ENCODE assay signal across 18 cellular contexts in genomic region chr1:36107394-36107793, GRCh38. TPM values are rescaled to one million over a fixed set of nuclear protein-coding genes. Genes with fewer than 3 reads are reported as not detected.
DNase-seq lines count a peak whose midpoint lies in the region; ATAC-seq, FAIRE-seq and TF ChIP-seq lines count a peak whose summit lies in the region.
"Had no signal": no experiment of that assay in that cellular context is flagged by ENCODE, and none has a peak within 500 bp of the region (broad histone marks: within the 10 kb centered on the region; RNA-seq: fewer than 3 reads in every experiment).

No MANE protein-coding gene starts in this region.

- no peak overlapping the region for H3K27ac ChIP-seq in BLaER1
- no peak overlapping the region for H3K27ac ChIP-seq in H1 (ENCODE audit: low read depth, low read length)
- H3K27ac ChIP-seq in hepatocyte = no peak overlapping the region

- TF ChIP-seq EP300 in H1 (IDR thresholded peaks at IDR 0.05; ENCODE audit: borderline replicate concordance in 1 of 2, low read depth in 2 of 2, low read length in 2 of 2) = no peak

- no peak overlapping the region for H3K4me3 ChIP-seq in BLaER1
- no peak overlapping the region for H3K4me3 ChIP-seq in H1 (ENCODE audit: extremely low read depth in 1 of 4, insufficient read depth in 2 of 4, low read depth in 3 of 4, low read length in 4 of 4)
- H3K4me3 ChIP-seq in hepatocyte = no peak overlapping the region
- H3K4me3 ChIP-seq: HAP-1 had no signal

- no peak overlapping the region for H2BK120ac ChIP-seq in H1 (replicated peaks; ENCODE audit: low read depth, low read length)

- H3K79me1 ChIP-seq in H1 (ENCODE audit: low read depth, low read length) = no peaks in the 10 kb centered on the region

- H3K79me2 ChIP-seq in H1 (ENCODE audit: control insufficient read depth in 1 of 2, insufficient read depth in 2 of 2, low read length in 2 of 2) (no peaks in the 10 kb centered on the region), hepatocyte (no peaks in the 10 kb centered on the region)

- H3K56ac ChIP-seq in H1 (replicated peaks; ENCODE audit: insufficient read length, low read depth, low read length) = no peak overlapping the region

- H3K27me3 ChIP-seq in BLaER1 (no peaks in the 10 kb centered on the region), H1 (replicated peaks in 1 of 4; ENCODE audit: control insufficient read depth in 3 of 4, extremely low read depth in 1 of 4, insufficient read depth in 3 of 4, low read length in 3 of 4) (no peaks in the 10 kb centered on the region), hepatocyte (no peaks in the 10 kb centered on the region)

- H3K23me2 ChIP-seq in H1 (ENCODE audit: low read depth, low read length) = no peaks in the 10 kb centered on the region

- no peak for TF ChIP-seq POLR2A in H1 (IDR thresholded peaks at IDR 0.05; ENCODE audit: control extremely low read depth in 1 of 2, low read depth in 2 of 2, low read length in 2 of 2)

- no peak overlapping the region for H4K91ac ChIP-seq in H1 (replicated peaks; ENCODE audit: insufficient read length, low read length)

- ATAC-seq in HG02588 (IDR thresholded peaks at IDR 0.05; ENCODE audit: unreplicated experiment) (no peak), T-helper 17 cell (no peak)

- H3K9me3 ChIP-seq in BLaER1 (no peaks in the 10 kb centered on the region), H1 (ENCODE audit: insufficient read depth in 2 of 2, low read depth in 1 of 2, low read length in 1 of 2) (no peaks in the 10 kb centered on the region), hepatocyte (ENCODE audit: low read depth) (no peaks in the 10 kb centered on the region), T-helper 17 cell (ENCODE audit: control insufficient read depth, low read length, poor library complexity, severe bottlenecking) (no peaks in the 10 kb centered on the region)
- H3K9me3 ChIP-seq: HAP-1 had no signal

- H3K18ac ChIP-seq in H1 (ENCODE audit: extremely low read depth, low read length) = no peak overlapping the region

- POLR2A ChIA-PET in H1 (lab: Charles Lee; ENCODE audit: partially characterized antibody) = interaction anchor here (0.6 to 1.5 kb wide), 5 partner anchors 8 to 403 kb away, joined by 3 to 6 read pairs (median 3); no protein-coding TSS in a partner anchor

- DNase-seq in NCI-H1092 (lab: John Stamatoyannopoulos, UW) = peak; percentile 17
- DNase-seq in H1 (ENCODE audit: low read depth in 1 of 2, low spot score in 2 of 2) = no peak
- DNase-seq in osteocyte (ENCODE audit: extremely low spot score, unreplicated experiment) = no peak
- DNase-seq in hepatocyte (ENCODE audit: low spot score) = no peak
- no peak for DNase-seq in T-helper 17 cell
- no peak for DNase-seq in NCI-H2227 (lab: John Stamatoyannopoulos, UW; ENCODE audit: unreplicated experiment)
- DNase-seq: AML-193; CD4-positive, CD25-positive, alpha-beta regulatory T cell; NCI-H1417 treated with DMSO at 0.1 percent for 48 hours; NCI-H1930; NCI-H774 had no signal

- no peaks in the 10 kb centered on the region for H3K36me3 ChIP-seq in BLaER1
- no peaks in the 10 kb centered on the region for H3K36me3 ChIP-seq in H1 (ENCODE audit: control insufficient read depth in 2 of 4, insufficient read depth in 4 of 4, low read length in 3 of 4)
- H3K36me3 ChIP-seq in hepatocyte (replicated peaks; ENCODE audit: insufficient read depth, low read depth) = no peaks in the 10 kb centered on the region
- H3K36me3 ChIP-seq: HAP-1 had no signal

- H2BK5ac ChIP-seq in H1 (ENCODE audit: low read depth, low read length) = no peak overlapping the region; the same call in 1 of the 2 replicates

- H3K9ac ChIP-seq in BLaER1 (0 out of 2 replicates have a peak overlapping the region, but pooled peaks have one; percentile 6), H1 (replicated peaks in 1 of 4; ENCODE audit: extremely low read depth in 1 of 4, low read depth in 3 of 4, low read length in 3 of 4) (no peak overlapping the region)

- no peak overlapping the region for H3K23ac ChIP-seq in H1 (ENCODE audit: insufficient read length)

- TF ChIP-seq CTCF in H1 (IDR thresholded peaks at IDR 0.05; ENCODE audit: control extremely low read depth in 1 of 3, insufficient read depth in 1 of 3, low read depth in 1 of 3, low read length in 3 of 3) = no peak
- no peak for TF ChIP-seq CTCF in osteocyte (IDR thresholded peaks at IDR 0.05)
- TF ChIP-seq CTCF in hepatocyte (IDR thresholded peaks at IDR 0.05; ENCODE audit: poor library complexity) = no peak

- TF ChIP-seq RAD21 in H1 (IDR thresholded peaks at IDR 0.05 in 1 of 2, conservative IDR thresholded peaks at IDR 0.05 in 1 of 2; ENCODE audit: low read depth in 2 of 2, low read length in 2 of 2) = no peak

- H2BK12ac ChIP-seq in H1 (ENCODE audit: low read depth, low read length) = no peak overlapping the region

- 93% methylated on average over 8 of the region's 9 CpGs; no CpG with 5 or more reads in 1 of the 2 experiments for WGBS in H1 (ENCODE audit: extremely low coverage in 1 of 2, insufficient coverage in 1 of 2, insufficient read length in 1 of 2, insufficient replicate concordance in 2 of 2, low coverage in 1 of 2, low lambda C conversion rate in 2 of 2, missing lambda C conversion rate in 1 of 2), 2 experiments
- 92% methylated on average over 9 of the region's 9 CpGs for WGBS in hepatocyte (ENCODE audit: low lambda C conversion rate, missing lambda C conversion rate)

- FAIRE-seq in H1 (lab: Jason Lieb, UNC) = no peak
- FAIRE-seq: GM19239 had no signal

- H3K27me3 Mint-ChIP-seq in osteocyte (ENCODE audit: unreplicated experiment) = no peaks in the 10 kb centered on the region
- no peaks in the 10 kb centered on the region for H3K27me3 Mint-ChIP-seq in T-helper 17 cell

- H3K36me3 Mint-ChIP-seq in osteocyte (ENCODE audit: unreplicated experiment) (no peaks in the 10 kb centered on the region), T-helper 17 cell (ENCODE audit: low read depth) (no peaks in the 10 kb centered on the region)
- H3K36me3 Mint-ChIP-seq: CD4-positive, CD25-positive, alpha-beta regulatory T cell had no signal

- H2BK20ac ChIP-seq in H1 (ENCODE audit: low read length) = no peak overlapping the region

- H4K8ac ChIP-seq in H1 (ENCODE audit: extremely low read depth, insufficient read depth, low read length) = peak overlapping the region; percentile 57; the same call in 1 of the 2 replicates

- no peak overlapping the region for H2AFZ ChIP-seq in H1 (ENCODE audit: low read length)
- H2AFZ ChIP-seq in hepatocyte = no peak overlapping the region

- no peak overlapping the region for H2AK5ac ChIP-seq in H1 (ENCODE audit: low read depth, low read length)

- H3K9me3 Mint-ChIP-seq in osteocyte (ENCODE audit: unreplicated experiment) = no peaks in the 10 kb centered on the region
- H3K9me3 Mint-ChIP-seq: CD4-positive, CD25-positive, alpha-beta regulatory T cell had no signal

- H3K4me1 Mint-ChIP-seq in osteocyte (ENCODE audit: unreplicated experiment) (peaks cover 44% of the 10 kb centered on the region), T-helper 17 cell (peaks cover 16% of the 10 kb centered on the region)

- H3K4ac ChIP-seq in H1 (replicated peaks; ENCODE audit: insufficient read length, low read depth, low read length) = no peak overlapping the region

- no peak overlapping the region for H4K5ac ChIP-seq in H1 (ENCODE audit: insufficient read length, low read depth, low read length)

- H3K4me3 Mint-ChIP-seq in osteocyte (ENCODE audit: unreplicated experiment) (no peak overlapping the region), T-helper 17 cell (no peak overlapping the region)
- H3K4me3 Mint-ChIP-seq: CD4-positive, CD25-positive, alpha-beta regulatory T cell had no signal

- no peak overlapping the region for H2BK15ac ChIP-seq in H1 (ENCODE audit: low read length)

- CTCF ChIA-PET in H1 (lab: Charles Lee; ENCODE audit: partially characterized antibody) = interaction anchor here (1.0 to 32.6 kb wide), 7 partner anchors 11 to 202 kb away, joined by 3 to 738 read pairs (median 4); partner anchors contain the start of gene TRAPPC3

- H4K20me1 ChIP-seq in BLaER1 (no peaks in the 10 kb centered on the region), H1 (replicated peaks in 1 of 2; ENCODE audit: control insufficient read depth in 1 of 2, insufficient read depth in 2 of 2, low read length in 2 of 2) (no peaks in the 10 kb centered on the region), hepatocyte (ENCODE audit: insufficient read depth, poor library complexity, severe bottlenecking) (no peaks in the 10 kb centered on the region)

- H3K4me1 ChIP-seq in BLaER1 = peaks cover 38% of the 10 kb centered on the region
- H3K4me1 ChIP-seq in H1 (replicated peaks in 1 of 4; ENCODE audit: control insufficient read depth in 3 of 4, insufficient read depth in 4 of 4, low read length in 3 of 4) = no peaks in the 10 kb centered on the region
- peaks cover 14% of the 10 kb centered on the region for H3K4me1 ChIP-seq in hepatocyte (ENCODE audit: insufficient read depth)
- H3K4me1 ChIP-seq: HAP-1 had no signal

- H3K14ac ChIP-seq in H1 (ENCODE audit: insufficient read length) = no peak overlapping the region

- H3K4me2 ChIP-seq in BLaER1 (peak overlapping the region; percentile 68), H1 (ENCODE audit: insufficient read depth in 1 of 2, low read depth in 2 of 2, low read length in 2 of 2) (no peak overlapping the region), hepatocyte (no peak overlapping the region)

- H3K9me2 ChIP-seq in hepatocyte (replicated peaks; ENCODE audit: insufficient read depth) = no peaks in the 10 kb centered on the region

- peak overlapping the region; percentile 85 for H3K27ac Mint-ChIP-seq in osteocyte (ENCODE audit: unreplicated experiment)
- no peak overlapping the region for H3K27ac Mint-ChIP-seq in T-helper 17 cell

RNA-seq across cellular contexts. Expression of gene COL8A2, which starts 17.6 kb away (rescaled TPM):
- 2.4 and 2.8 TPM in 2 replicates for total RNA-seq in H1 (2021; fragmentation: NEBNext Ultra II Directional; extraction: Animal tissue kit (Norgen Biotek cat#: 25700))
- polyA plus RNA-seq in H1 (2011; rRNA removed) (2.1 and 2.4 TPM in 2 replicates), hepatocyte (53.7 and 59.4 TPM in 2 replicates)
- 1.7 TPM for polyA plus RNA-seq in H1 (2011; cell fraction: cytosol; rRNA removed)
- polyA plus RNA-seq in H1 (2011; cell fraction: nucleus; rRNA removed) = 2.5 TPM
- 1.1 to 2.4 TPM (median 1.6 TPM) in 4 replicates for polyA plus RNA-seq in H1 (2012, experiment 1 of 2)
- 1.4 TPM for polyA plus RNA-seq in H1 (2012, experiment 2 of 2)
- polyA plus RNA-seq in H1 (2013, experiment 1 of 2) = 3.2 TPM
- polyA plus RNA-seq in H1 (2013, experiment 2 of 2) = 2.8 TPM
- polyA minus RNA-seq in H1 (2011; rRNA and poly(A)+ RNA removed) = 1.1 TPM in 2 replicates
- polyA minus RNA-seq in H1 (2011; cell fraction: cytosol; rRNA and poly(A)+ RNA removed) = 2.0 TPM
- 1.6 TPM for polyA minus RNA-seq in H1 (2011; cell fraction: nucleus; rRNA and poly(A)+ RNA removed)
- total RNA-seq in osteocyte (8.2 and 10.1 TPM in 2 replicates), hepatocyte (32.6 and 44.8 TPM in 2 replicates), T-helper 17 cell (under 1 TPM in 1 of 2 donors, not detected in 1; 0.25 TPM)
- total RNA-seq: CD4-positive, CD25-positive, alpha-beta regulatory T cell had no signal

RNA-seq across cellular contexts. Expression of gene ADPRS, which starts 18.7 kb away (rescaled TPM):
- 22.9 and 23.9 TPM in 2 replicates for total RNA-seq in H1 (2021; fragmentation: NEBNext Ultra II Directional; extraction: Animal tissue kit (Norgen Biotek cat#: 25700))
- polyA plus RNA-seq in H1 (2011; rRNA removed) (38.1 and 39.4 TPM in 2 replicates), hepatocyte (40.9 and 42.7 TPM in 2 replicates)
- 38.4 TPM for polyA plus RNA-seq in H1 (2011; cell fraction: cytosol; rRNA removed)
- 28.3 TPM for polyA plus RNA-seq in H1 (2011; cell fraction: nucleus; rRNA removed)
- polyA plus RNA-seq in H1 (2012, experiment 1 of 2) = 21.8 to 29.1 TPM (median 27.6 TPM) in 4 replicates
- polyA plus RNA-seq in H1 (2012, experiment 2 of 2) = 30.5 TPM
- polyA plus RNA-seq in H1 (2013, experiment 1 of 2) = 13.3 TPM
- 13.4 TPM for polyA plus RNA-seq in H1 (2013, experiment 2 of 2)
- polyA minus RNA-seq in H1 (2011; rRNA and poly(A)+ RNA removed) = 19.9 and 22.5 TPM in 2 replicates
- polyA minus RNA-seq in H1 (2011; cell fraction: cytosol; rRNA and poly(A)+ RNA removed) = 10.1 TPM
- polyA minus RNA-seq in H1 (2011; cell fraction: nucleus; rRNA and poly(A)+ RNA removed) = 8.7 TPM
- total RNA-seq in osteocyte (19.7 and 24.4 TPM in 2 replicates), hepatocyte (27.4 and 37.6 TPM in 2 replicates), T-helper 17 cell (10 to 100 TPM; 17.0 to 21.2 TPM)

RNA-seq across cellular contexts. Expression of gene TEKT2, which starts 23.5 kb away (rescaled TPM):
- total RNA-seq in H1 (2021; fragmentation: NEBNext Ultra II Directional; extraction: Animal tissue kit (Norgen Biotek cat#: 25700)) = 1.3 and 1.6 TPM in 2 replicates
- 1.7 and 2.6 TPM in 2 replicates for polyA plus RNA-seq in H1 (2011; rRNA removed)
- polyA plus RNA-seq in H1 (2011; cell fraction: cytosol; rRNA removed) = 2.4 TPM
- 8.2 TPM for polyA plus RNA-seq in H1 (2011; cell fraction: nucleus; rRNA removed)
- 1.7 to 2.5 TPM (median 2.2 TPM) in 4 replicates for polyA plus RNA-seq in H1 (2012, experiment 1 of 2)
- polyA plus RNA-seq in H1 (2012, experiment 2 of 2) = 1.3 TPM
- 0.81 TPM for polyA plus RNA-seq in H1 (2013, experiment 1 of 2)
- polyA plus RNA-seq in H1 (2013, experiment 2 of 2) = 0.75 TPM
- 0.80 and 1.4 TPM in 2 replicates for polyA minus RNA-seq in H1 (2011; rRNA and poly(A)+ RNA removed)
- 2.2 TPM for polyA minus RNA-seq in H1 (2011; cell fraction: cytosol; rRNA and poly(A)+ RNA removed)
- polyA minus RNA-seq in H1 (2011; cell fraction: nucleus; rRNA and poly(A)+ RNA removed) = 3.0 TPM
- 0.39 and 0.70 TPM in 2 replicates for total RNA-seq in osteocyte
- total RNA-seq in hepatocyte = 1.1 TPM in 1 of 2 replicates, not detected in the other
- polyA plus RNA-seq in hepatocyte = 0.16 and 1.4 TPM in 2 replicates
- under 1 TPM; 0.29 to 0.30 TPM for total RNA-seq in T-helper 17 cell
- total RNA-seq: LHCN-M2, NCI-H460, SK-MEL-5 had no signal
- polyA plus RNA-seq: CD4-positive, CD25-positive, alpha-beta regulatory T cell had no signal

RNA-seq across cellular contexts. Expression of gene TRAPPC3, which starts 41.9 kb away (rescaled TPM):
- 42.0 and 47.8 TPM in 2 replicates for total RNA-seq in H1 (2021; fragmentation: NEBNext Ultra II Directional; extraction: Animal tissue kit (Norgen Biotek cat#: 25700))
- 36.1 and 51.0 TPM in 2 replicates for polyA plus RNA-seq in H1 (2011; rRNA removed)
- 53.9 TPM for polyA plus RNA-seq in H1 (2011; cell fraction: cytosol; rRNA removed)
- 19.8 TPM for polyA plus RNA-seq in H1 (2011; cell fraction: nucleus; rRNA removed)
- polyA plus RNA-seq in H1 (2012, experiment 1 of 2) = 55.6 to 70.5 TPM (median 64.5 TPM) in 4 replicates
- polyA plus RNA-seq in H1 (2012, experiment 2 of 2) = 47.1 TPM
- polyA plus RNA-seq in H1 (2013, experiment 1 of 2) = 35.8 TPM
- 38.3 TPM for polyA plus RNA-seq in H1 (2013, experiment 2 of 2)
- polyA minus RNA-seq in H1 (2011; rRNA and poly(A)+ RNA removed) = 19.0 and 20.3 TPM in 2 replicates
- polyA minus RNA-seq in H1 (2011; cell fraction: cytosol; rRNA and poly(A)+ RNA removed) = 34.5 TPM
- polyA minus RNA-seq in H1 (2011; cell fraction: nucleus; rRNA and poly(A)+ RNA removed) = 11.1 TPM
- total RNA-seq in osteocyte = 68.9 and 72.4 TPM in 2 replicates
- total RNA-seq in hepatocyte = 128 and 139 TPM in 2 replicates
- polyA plus RNA-seq in hepatocyte = 131 and 148 TPM in 2 replicates
- total RNA-seq in T-helper 17 cell = 10 to 100 TPM; 35.0 to 37.8 TPM

RNA-seq across cellular contexts. Expression of gene MAP7D1, which starts 48.6 kb away (rescaled TPM):
- total RNA-seq in H1 (2021; fragmentation: NEBNext Ultra II Directional; extraction: Animal tissue kit (Norgen Biotek cat#: 25700)) = 52.4 and 55.1 TPM in 2 replicates
- polyA plus RNA-seq in H1 (2011; rRNA removed) = 18.2 and 24.8 TPM in 2 replicates
- 23.1 TPM for polyA plus RNA-seq in H1 (2011; cell fraction: cytosol; rRNA removed)
- polyA plus RNA-seq in H1 (2011; cell fraction: nucleus; rRNA removed) = 36.3 TPM
- 44.6 to 64.8 TPM (median 56.7 TPM) in 4 replicates for polyA plus RNA-seq in H1 (2012, experiment 1 of 2)
- polyA plus RNA-seq in H1 (2012, experiment 2 of 2) = 55.0 TPM
- polyA plus RNA-seq in H1 (2013, experiment 1 of 2) = 30.4 TPM
- polyA plus RNA-seq in H1 (2013, experiment 2 of 2) = 27.2 TPM
- polyA minus RNA-seq in H1 (2011; rRNA and poly(A)+ RNA removed) = 10.9 and 11.9 TPM in 2 replicates
- polyA minus RNA-seq in H1 (2011; cell fraction: cytosol; rRNA and poly(A)+ RNA removed) = 31.9 TPM
- polyA minus RNA-seq in H1 (2011; cell fraction: nucleus; rRNA and poly(A)+ RNA removed) = 18.1 TPM
- 157 and 163 TPM in 2 replicates for total RNA-seq in osteocyte
- total RNA-seq in hepatocyte = 46.0 and 48.4 TPM in 2 replicates
- 84.7 and 97.8 TPM in 2 replicates for polyA plus RNA-seq in hepatocyte
- total RNA-seq in T-helper 17 cell = 100 to 1,000 TPM; 173 to 175 TPM
